Comparison of ENCODE assay signal across 1 cellular context in genomic region chr13:103324641-103325040, GRCh38.
TF ChIP-seq lines count a peak whose summit lies in the region.

No MANE protein-coding gene starts in this region.

TF ChIP-seq in GM23338, 12 proteins besides CTCF, POLR2A, EP300 and RAD21 (continued from another document):
- TF ChIP-seq, protein P1, sequence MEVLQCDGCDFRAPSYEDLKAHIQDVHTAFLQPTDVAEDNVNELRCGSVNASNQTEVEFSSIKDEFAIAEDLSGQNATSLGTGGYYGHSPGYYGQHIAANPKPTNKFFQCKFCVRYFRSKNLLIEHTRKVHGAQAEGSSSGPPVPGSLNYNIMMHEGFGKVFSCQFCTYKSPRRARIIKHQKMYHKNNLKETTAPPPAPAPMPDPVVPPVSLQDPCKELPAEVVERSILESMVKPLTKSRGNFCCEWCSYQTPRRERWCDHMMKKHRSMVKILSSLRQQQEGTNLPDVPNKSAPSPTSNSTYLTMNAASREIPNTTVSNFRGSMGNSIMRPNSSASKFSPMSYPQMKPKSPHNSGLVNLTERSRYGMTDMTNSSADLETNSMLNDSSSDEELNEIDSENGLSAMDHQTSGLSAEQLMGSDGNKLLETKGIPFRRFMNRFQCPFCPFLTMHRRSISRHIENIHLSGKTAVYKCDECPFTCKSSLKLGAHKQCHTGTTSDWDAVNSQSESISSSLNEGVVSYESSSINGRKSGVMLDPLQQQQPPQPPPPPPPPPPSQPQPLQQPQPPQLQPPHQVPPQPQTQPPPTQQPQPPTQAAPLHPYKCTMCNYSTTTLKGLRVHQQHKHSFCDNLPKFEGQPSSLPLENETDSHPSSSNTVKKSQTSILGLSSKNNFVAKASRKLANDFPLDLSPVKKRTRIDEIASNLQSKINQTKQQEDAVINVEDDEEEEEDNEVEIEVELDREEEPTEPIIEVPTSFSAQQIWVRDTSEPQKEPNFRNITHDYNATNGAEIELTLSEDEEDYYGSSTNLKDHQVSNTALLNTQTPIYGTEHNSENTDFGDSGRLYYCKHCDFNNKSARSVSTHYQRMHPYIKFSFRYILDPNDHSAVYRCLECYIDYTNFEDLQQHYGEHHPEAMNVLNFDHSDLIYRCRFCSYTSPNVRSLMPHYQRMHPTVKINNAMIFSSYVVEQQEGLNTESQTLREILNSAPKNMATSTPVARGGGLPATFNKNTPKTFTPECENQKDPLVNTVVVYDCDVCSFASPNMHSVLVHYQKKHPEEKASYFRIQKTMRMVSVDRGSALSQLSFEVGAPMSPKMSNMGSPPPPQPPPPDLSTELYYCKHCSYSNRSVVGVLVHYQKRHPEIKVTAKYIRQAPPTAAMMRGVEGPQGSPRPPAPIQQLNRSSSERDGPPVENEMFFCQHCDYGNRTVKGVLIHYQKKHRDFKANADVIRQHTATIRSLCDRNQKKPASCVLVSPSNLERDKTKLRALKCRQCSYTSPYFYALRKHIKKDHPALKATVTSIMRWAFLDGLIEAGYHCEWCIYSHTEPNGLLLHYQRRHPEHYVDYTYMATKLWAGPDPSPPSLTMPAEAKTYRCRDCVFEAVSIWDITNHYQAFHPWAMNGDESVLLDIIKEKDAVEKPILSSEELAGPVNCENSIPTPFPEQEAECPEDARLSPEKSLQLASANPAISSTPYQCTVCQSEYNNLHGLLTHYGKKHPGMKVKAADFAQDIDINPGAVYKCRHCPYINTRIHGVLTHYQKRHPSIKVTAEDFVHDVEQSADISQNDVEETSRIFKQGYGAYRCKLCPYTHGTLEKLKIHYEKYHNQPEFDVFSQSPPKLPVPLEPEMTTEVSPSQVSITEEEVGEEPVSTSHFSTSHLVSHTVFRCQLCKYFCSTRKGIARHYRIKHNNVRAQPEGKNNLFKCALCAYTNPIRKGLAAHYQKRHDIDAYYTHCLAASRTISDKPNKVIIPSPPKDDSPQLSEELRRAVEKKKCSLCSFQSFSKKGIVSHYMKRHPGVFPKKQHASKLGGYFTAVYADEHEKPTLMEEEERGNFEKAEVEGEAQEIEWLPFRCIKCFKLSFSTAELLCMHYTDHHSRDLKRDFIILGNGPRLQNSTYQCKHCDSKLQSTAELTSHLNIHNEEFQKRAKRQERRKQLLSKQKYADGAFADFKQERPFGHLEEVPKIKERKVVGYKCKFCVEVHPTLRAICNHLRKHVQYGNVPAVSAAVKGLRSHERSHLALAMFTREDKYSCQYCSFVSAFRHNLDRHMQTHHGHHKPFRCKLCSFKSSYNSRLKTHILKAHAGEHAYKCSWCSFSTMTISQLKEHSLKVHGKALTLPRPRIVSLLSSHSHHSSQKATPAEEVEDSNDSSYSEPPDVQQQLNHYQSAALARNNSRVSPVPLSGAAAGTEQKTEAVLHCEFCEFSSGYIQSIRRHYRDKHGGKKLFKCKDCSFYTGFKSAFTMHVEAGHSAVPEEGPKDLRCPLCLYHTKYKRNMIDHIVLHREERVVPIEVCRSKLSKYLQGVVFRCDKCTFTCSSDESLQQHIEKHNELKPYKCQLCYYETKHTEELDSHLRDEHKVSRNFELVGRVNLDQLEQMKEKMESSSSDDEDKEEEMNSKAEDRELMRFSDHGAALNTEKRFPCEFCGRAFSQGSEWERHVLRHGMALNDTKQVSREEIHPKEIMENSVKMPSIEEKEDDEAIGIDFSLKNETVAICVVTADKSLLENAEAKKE (CRISPR knock-in tag; IDR thresholded peaks at IDR 0.05) = no peak
- no peak for TF ChIP-seq EZH2 (IDR thresholded peaks at IDR 0.05; ENCODE audit: low read depth, unreplicated experiment)
